Comparison of ENCODE assay signal across 14 cellular contexts in the genomic region with DNA sequence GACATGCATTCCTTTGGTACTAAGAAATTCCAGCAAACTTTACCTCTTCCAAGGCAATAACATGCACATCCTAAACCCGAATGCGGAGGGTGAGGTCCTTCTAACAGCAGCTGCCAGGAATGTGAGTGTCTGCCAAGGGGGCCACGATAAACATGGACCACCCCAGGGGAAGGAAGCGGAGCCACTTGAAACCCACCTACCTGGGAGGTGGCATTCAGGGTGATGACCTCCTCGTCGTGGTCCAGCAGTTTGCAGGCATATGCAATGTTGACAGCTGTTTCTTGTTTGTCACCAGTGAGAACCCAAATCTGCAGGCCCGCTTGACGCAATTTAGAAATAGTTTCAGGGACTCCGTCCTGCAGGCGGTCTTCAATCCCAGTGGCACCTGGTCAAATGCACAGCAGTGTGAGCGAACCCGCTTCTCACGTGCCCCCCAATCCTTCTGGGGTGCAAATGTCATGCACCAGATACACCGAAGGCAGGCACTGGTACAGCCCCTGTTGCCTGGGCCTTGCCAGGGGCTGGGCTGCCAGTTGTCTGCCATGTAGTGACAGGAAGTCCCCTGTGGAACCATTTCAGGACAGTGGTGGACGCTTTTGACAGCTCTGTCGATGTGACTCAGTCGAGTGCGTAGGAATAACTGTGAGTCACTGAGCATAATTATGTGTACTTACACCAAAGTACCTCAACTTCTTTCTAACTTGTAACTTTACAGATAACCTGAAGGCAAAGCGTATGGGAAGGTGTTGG.
"Had no signal": no experiment of that assay in that cellular context is flagged by ENCODE, and none has a peak within 500 bp of the region (broad histone marks: within the 10 kb centered on the region; RNA-seq: fewer than 3 reads in every experiment).

No MANE protein-coding gene starts in this region.

- H3K27ac ChIP-seq: neural progenitor cell, prostate gland, thoracic aorta, upper lobe of left lung had no signal

- H2AFZ ChIP-seq: neural progenitor cell had no signal

- H3K4me1 ChIP-seq: neural progenitor cell, prostate gland, upper lobe of left lung had no signal

- H3K4me2 ChIP-seq: neural progenitor cell had no signal

- DNase-seq: activated CD4-positive, alpha-beta T cell treated with anti-CD3 and anti-CD28 coated beads, Interleukin-2, amount 10 ng/mL, durations not matched to agents 7 days and 5 days; activated CD8-positive, alpha-beta T cell treated with anti-CD3 and anti-CD28 coated beads, Interleukin-2, amount 10 ng/mL, durations not matched to agents 7 days and 5 days; activated gamma-delta T cell; activated T-cell treated with anti-CD3 and anti-CD28 coated beads, Interleukin-2, amount 50 U/mL, for 48 hours; left ventricle myocardium superior; mucosa of descending colon; naive B cell; right cardiac atrium; small intestine; stimulated activated CD4-positive, alpha-beta T cell treated with anti-CD3 and anti-CD28 coated beads, Interleukin-4, amount 100 ng/mL, for 24 hours had no signal

- H3K9me3 ChIP-seq: prostate gland, thoracic aorta, upper lobe of left lung had no signal

- H3K36me3 ChIP-seq: neural progenitor cell, prostate gland, upper lobe of left lung had no signal

- ATAC-seq: activated CD8-positive, alpha-beta T cell treated with anti-CD3 and anti-CD28 coated beads, Interleukin-2, amount 10 ng/mL, durations not matched to agents 7 days and 5 days; left ventricle myocardium superior; mucosa of descending colon; right cardiac atrium had no signal

- H3K4me3 ChIP-seq: mucosa of descending colon, neural progenitor cell, prostate gland, thoracic aorta, upper lobe of left lung had no signal

- H3K27me3 ChIP-seq: neural progenitor cell, upper lobe of left lung had no signal
